In the genomic region with DNA sequence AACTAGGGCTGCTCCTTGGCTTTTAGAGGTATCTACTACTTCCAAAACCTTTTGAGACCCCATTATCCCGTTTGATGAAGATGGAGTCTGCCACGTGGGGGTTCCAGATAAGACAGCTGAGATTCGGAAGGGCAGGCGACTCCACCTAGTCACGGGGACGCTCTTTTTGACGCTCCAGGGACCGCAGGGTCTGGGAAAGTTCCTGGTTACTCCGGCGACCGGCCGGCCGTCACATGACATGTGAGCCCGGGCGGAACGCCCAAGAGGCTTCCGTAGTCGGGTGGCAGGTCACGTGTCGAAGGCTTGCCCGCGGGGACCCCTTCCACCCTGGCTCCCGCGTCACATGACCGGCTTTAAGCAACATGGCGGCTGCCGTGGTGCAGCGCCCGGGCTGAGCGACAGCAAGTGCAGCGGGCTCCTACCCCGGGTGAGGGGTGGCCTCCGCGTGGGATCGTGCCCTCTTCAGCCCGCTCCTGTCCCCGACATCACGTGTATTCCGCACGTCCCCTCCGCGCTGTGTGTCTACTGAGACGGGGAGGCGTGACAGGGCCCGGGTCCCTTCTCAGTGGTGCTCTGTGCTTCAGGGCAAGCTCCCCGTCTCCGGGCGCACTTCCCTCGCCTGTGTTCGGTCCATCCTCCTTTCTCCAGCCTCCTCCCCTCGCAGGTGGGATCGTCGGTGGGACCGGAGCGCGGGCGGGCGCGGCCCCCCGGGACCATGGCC, we compare ENCODE assay signal across 1 cellular context.
TF ChIP-seq lines count a peak whose summit lies in the region.

A gene with protein sequence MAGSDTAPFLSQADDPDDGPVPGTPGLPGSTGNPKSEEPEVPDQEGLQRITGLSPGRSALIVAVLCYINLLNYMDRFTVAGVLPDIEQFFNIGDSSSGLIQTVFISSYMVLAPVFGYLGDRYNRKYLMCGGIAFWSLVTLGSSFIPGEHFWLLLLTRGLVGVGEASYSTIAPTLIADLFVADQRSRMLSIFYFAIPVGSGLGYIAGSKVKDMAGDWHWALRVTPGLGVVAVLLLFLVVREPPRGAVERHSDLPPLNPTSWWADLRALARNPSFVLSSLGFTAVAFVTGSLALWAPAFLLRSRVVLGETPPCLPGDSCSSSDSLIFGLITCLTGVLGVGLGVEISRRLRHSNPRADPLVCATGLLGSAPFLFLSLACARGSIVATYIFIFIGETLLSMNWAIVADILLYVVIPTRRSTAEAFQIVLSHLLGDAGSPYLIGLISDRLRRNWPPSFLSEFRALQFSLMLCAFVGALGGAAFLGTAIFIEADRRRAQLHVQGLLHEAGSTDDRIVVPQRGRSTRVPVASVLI (plus strand): TSS at position 342 of the 721 bp plus-strand sequence. CDS start 374 bp downstream, at position 716.

TF ChIP-seq in HepG2, 621 proteins besides CTCF, POLR2A, EP300 and RAD21 (continued from another document):
- TF ChIP-seq ZNF235 (CRISPR knock-in tag; IDR thresholded peaks at IDR 0.05; ENCODE audit: borderline replicate concordance), result peak; percentile 83
- TF ChIP-seq ZNF562 (CRISPR knock-in tag; IDR thresholded peaks at IDR 0.05; ENCODE audit: borderline replicate concordance), result no peak
- TF ChIP-seq ZNF24 (IDR thresholded peaks at IDR 0.05), result no peak
- TF ChIP-seq ZNF326 (CRISPR knock-in tag; IDR thresholded peaks at IDR 0.05; ENCODE audit: borderline replicate concordance), result no peak
- TF ChIP-seq, protein P1, sequence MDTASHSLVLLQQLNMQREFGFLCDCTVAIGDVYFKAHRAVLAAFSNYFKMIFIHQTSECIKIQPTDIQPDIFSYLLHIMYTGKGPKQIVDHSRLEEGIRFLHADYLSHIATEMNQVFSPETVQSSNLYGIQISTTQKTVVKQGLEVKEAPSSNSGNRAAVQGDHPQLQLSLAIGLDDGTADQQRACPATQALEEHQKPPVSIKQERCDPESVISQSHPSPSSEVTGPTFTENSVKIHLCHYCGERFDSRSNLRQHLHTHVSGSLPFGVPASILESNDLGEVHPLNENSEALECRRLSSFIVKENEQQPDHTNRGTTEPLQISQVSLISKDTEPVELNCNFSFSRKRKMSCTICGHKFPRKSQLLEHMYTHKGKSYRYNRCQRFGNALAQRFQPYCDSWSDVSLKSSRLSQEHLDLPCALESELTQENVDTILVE (CRISPR knock-in tag; IDR thresholded peaks at IDR 0.05), result peak; percentile 90
- TF ChIP-seq, protein P2, sequence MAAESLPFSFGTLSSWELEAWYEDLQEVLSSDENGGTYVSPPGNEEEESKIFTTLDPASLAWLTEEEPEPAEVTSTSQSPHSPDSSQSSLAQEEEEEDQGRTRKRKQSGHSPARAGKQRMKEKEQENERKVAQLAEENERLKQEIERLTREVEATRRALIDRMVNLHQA (CRISPR knock-in tag; IDR thresholded peaks at IDR 0.05), result no peak
- 0 out of 2 replicates have a peak, but pooled peaks have one; percentile 46 for TF ChIP-seq ZNF224 (CRISPR knock-in tag; IDR thresholded peaks at IDR 0.05)
- TF ChIP-seq CBFB (CRISPR knock-in tag; IDR thresholded peaks at IDR 0.05), result peak; percentile 92
- TF ChIP-seq, protein P3, sequence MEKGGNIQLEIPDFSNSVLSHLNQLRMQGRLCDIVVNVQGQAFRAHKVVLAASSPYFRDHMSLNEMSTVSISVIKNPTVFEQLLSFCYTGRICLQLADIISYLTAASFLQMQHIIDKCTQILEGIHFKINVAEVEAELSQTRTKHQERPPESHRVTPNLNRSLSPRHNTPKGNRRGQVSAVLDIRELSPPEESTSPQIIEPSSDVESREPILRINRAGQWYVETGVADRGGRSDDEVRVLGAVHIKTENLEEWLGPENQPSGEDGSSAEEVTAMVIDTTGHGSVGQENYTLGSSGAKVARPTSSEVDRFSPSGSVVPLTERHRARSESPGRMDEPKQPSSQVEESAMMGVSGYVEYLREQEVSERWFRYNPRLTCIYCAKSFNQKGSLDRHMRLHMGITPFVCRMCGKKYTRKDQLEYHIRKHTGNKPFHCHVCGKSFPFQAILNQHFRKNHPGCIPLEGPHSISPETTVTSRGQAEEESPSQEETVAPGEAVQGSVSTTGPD (CRISPR knock-in tag; IDR thresholded peaks at IDR 0.05), result 0 out of 2 replicates have a peak, but pooled peaks have one; percentile 70
- TF ChIP-seq FLYWCH1 (CRISPR knock-in tag; IDR thresholded peaks at IDR 0.05), result peak; percentile 22; the same call in 1 of the 2 replicates
- TF ChIP-seq MAFK (conservative IDR thresholded peaks at IDR 0.05 in 1 of 2, IDR thresholded peaks at IDR 0.05 in 1 of 2; ENCODE audit: low read length in 2 of 2), result peak in 1 of 2 experiments; percentile 40; a peak in 1 of 4 replicates
- peak; percentile 97 for TF ChIP-seq ARNTL (CRISPR knock-in tag; IDR thresholded peaks at IDR 0.05)
- TF ChIP-seq ZNF121 (CRISPR knock-in tag; IDR thresholded peaks at IDR 0.05), result no peak
- peak; percentile 98 for TF ChIP-seq YEATS4 (CRISPR knock-in tag; IDR thresholded peaks at IDR 0.05; ENCODE audit: borderline replicate concordance)
- TF ChIP-seq GPN1 (CRISPR knock-in tag; IDR thresholded peaks at IDR 0.05; ENCODE audit: borderline replicate concordance), result no peak; the same call in 1 of the 2 replicates
- peak; percentile 98 for TF ChIP-seq ZNF451 (CRISPR knock-in tag; IDR thresholded peaks at IDR 0.05)
- TF ChIP-seq ZNF124 (CRISPR knock-in tag; IDR thresholded peaks at IDR 0.05), result peak; percentile 48; the same call in 1 of the 2 replicates
- TF ChIP-seq THYN1 (CRISPR knock-in tag; IDR thresholded peaks at IDR 0.05; ENCODE audit: borderline replicate concordance, low read depth), result no peak
- TF ChIP-seq, protein P4, sequence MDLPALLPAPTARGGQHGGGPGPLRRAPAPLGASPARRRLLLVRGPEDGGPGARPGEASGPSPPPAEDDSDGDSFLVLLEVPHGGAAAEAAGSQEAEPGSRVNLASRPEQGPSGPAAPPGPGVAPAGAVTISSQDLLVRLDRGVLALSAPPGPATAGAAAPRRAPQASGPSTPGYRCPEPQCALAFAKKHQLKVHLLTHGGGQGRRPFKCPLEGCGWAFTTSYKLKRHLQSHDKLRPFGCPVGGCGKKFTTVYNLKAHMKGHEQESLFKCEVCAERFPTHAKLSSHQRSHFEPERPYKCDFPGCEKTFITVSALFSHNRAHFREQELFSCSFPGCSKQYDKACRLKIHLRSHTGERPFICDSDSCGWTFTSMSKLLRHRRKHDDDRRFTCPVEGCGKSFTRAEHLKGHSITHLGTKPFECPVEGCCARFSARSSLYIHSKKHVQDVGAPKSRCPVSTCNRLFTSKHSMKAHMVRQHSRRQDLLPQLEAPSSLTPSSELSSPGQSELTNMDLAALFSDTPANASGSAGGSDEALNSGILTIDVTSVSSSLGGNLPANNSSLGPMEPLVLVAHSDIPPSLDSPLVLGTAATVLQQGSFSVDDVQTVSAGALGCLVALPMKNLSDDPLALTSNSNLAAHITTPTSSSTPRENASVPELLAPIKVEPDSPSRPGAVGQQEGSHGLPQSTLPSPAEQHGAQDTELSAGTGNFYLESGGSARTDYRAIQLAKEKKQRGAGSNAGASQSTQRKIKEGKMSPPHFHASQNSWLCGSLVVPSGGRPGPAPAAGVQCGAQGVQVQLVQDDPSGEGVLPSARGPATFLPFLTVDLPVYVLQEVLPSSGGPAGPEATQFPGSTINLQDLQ (CRISPR knock-in tag; IDR thresholded peaks at IDR 0.05), result no peak
- TF ChIP-seq, protein P5, sequence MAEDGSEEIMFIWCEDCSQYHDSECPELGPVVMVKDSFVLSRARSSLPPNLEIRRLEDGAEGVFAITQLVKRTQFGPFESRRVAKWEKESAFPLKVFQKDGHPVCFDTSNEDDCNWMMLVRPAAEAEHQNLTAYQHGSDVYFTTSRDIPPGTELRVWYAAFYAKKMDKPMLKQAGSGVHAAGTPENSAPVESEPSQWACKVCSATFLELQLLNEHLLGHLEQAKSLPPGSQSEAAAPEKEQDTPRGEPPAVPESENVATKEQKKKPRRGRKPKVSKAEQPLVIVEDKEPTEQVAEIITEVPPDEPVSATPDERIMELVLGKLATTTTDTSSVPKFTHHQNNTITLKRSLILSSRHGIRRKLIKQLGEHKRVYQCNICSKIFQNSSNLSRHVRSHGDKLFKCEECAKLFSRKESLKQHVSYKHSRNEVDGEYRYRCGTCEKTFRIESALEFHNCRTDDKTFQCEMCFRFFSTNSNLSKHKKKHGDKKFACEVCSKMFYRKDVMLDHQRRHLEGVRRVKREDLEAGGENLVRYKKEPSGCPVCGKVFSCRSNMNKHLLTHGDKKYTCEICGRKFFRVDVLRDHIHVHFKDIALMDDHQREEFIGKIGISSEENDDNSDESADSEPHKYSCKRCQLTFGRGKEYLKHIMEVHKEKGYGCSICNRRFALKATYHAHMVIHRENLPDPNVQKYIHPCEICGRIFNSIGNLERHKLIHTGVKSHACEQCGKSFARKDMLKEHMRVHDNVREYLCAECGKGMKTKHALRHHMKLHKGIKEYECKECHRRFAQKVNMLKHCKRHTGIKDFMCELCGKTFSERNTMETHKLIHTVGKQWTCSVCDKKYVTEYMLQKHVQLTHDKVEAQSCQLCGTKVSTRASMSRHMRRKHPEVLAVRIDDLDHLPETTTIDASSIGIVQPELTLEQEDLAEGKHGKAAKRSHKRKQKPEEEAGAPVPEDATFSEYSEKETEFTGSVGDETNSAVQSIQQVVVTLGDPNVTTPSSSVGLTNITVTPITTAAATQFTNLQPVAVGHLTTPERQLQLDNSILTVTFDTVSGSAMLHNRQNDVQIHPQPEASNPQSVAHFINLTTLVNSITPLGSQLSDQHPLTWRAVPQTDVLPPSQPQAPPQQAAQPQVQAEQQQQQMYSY (CRISPR knock-in tag; IDR thresholded peaks at IDR 0.05), result peak; percentile 74
- TF ChIP-seq NR3C1 (CRISPR knock-in tag; IDR thresholded peaks at IDR 0.05), result no peak
- TF ChIP-seq ZNF143 (CRISPR knock-in tag; IDR thresholded peaks at IDR 0.05), result peak; percentile 76
- TF ChIP-seq ZFP62 (CRISPR knock-in tag; IDR thresholded peaks at IDR 0.05), result no peak
- TF ChIP-seq REPIN1 (CRISPR knock-in tag; IDR thresholded peaks at IDR 0.05; ENCODE audit: borderline replicate concordance, low read depth), result peak; percentile 87; the same call in 1 of the 2 replicates
- 0 out of 2 replicates have a peak, but pooled peaks have one; percentile 60 for TF ChIP-seq PITX1 (CRISPR knock-in tag; IDR thresholded peaks at IDR 0.05)
- TF ChIP-seq, protein P6, sequence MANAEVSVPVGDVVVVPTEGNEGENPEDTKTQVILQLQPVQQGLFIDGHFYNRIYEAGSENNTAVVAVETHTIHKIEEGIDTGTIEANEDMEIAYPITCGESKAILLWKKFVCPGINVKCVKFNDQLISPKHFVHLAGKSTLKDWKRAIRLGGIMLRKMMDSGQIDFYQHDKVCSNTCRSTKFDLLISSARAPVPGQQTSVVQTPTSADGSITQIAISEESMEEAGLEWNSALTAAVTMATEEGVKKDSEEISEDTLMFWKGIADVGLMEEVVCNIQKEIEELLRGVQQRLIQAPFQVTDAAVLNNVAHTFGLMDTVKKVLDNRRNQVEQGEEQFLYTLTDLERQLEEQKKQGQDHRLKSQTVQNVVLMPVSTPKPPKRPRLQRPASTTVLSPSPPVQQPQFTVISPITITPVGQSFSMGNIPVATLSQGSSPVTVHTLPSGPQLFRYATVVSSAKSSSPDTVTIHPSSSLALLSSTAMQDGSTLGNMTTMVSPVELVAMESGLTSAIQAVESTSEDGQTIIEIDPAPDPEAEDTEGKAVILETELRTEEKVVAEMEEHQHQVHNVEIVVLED (CRISPR knock-in tag; IDR thresholded peaks at IDR 0.05; ENCODE audit: borderline replicate concordance), result peak; percentile 87; the same call in 1 of the 2 replicates
- TF ChIP-seq, protein P7, sequence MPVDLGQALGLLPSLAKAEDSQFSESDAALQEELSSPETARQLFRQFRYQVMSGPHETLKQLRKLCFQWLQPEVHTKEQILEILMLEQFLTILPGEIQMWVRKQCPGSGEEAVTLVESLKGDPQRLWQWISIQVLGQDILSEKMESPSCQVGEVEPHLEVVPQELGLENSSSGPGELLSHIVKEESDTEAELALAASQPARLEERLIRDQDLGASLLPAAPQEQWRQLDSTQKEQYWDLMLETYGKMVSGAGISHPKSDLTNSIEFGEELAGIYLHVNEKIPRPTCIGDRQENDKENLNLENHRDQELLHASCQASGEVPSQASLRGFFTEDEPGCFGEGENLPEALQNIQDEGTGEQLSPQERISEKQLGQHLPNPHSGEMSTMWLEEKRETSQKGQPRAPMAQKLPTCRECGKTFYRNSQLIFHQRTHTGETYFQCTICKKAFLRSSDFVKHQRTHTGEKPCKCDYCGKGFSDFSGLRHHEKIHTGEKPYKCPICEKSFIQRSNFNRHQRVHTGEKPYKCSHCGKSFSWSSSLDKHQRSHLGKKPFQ (CRISPR knock-in tag; IDR thresholded peaks at IDR 0.05; ENCODE audit: insufficient replicate concordance), result peak; percentile 86
- TF ChIP-seq, protein P8, sequence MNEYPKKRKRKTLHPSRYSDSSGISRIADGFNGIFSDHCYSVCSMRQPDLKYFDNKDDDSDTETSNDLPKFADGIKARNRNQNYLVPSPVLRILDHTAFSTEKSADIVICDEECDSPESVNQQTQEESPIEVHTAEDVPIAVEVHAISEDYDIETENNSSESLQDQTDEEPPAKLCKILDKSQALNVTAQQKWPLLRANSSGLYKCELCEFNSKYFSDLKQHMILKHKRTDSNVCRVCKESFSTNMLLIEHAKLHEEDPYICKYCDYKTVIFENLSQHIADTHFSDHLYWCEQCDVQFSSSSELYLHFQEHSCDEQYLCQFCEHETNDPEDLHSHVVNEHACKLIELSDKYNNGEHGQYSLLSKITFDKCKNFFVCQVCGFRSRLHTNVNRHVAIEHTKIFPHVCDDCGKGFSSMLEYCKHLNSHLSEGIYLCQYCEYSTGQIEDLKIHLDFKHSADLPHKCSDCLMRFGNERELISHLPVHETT (CRISPR knock-in tag; conservative IDR thresholded peaks at IDR 0.05), result peak; percentile 80; the same call in 1 of the 2 replicates
- TF ChIP-seq, protein P9, sequence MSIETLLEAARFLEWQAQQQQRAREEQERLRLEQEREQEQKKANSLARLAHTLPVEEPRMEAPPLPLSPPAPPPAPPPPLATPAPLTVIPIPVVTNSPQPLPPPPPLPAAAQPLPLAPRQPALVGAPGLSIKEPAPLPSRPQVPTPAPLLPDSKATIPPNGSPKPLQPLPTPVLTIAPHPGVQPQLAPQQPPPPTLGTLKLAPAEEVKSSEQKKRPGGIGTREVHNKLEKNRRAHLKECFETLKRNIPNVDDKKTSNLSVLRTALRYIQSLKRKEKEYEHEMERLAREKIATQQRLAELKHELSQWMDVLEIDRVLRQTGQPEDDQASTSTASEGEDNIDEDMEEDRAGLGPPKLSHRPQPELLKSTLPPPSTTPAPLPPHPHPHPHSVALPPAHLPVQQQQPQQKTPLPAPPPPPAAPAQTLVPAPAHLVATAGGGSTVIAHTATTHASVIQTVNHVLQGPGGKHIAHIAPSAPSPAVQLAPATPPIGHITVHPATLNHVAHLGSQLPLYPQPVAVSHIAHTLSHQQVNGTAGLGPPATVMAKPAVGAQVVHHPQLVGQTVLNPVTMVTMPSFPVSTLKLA (IDR thresholded peaks at IDR 0.05), result peak; percentile 90
- TF ChIP-seq FOXA1 (IDR thresholded peaks at IDR 0.05), result no peak
- peak; percentile 57 for TF ChIP-seq FOXA1 (CRISPR knock-in tag; IDR thresholded peaks at IDR 0.05)
- TF ChIP-seq ZNF713 (CRISPR knock-in tag; IDR thresholded peaks at IDR 0.05), result no peak
- no peak; the same call in 1 of the 2 replicates for TF ChIP-seq ZNF431 (CRISPR knock-in tag; IDR thresholded peaks at IDR 0.05; ENCODE audit: borderline replicate concordance, low read depth)
- TF ChIP-seq CCDC6 (CRISPR knock-in tag; IDR thresholded peaks at IDR 0.05), result no peak; the same call in 1 of the 2 replicates
TF ChIP-seq in HepG2: peak in this region for 407.
